Comparison of ENCODE assay signal across 7 cellular contexts in the genomic region with DNA sequence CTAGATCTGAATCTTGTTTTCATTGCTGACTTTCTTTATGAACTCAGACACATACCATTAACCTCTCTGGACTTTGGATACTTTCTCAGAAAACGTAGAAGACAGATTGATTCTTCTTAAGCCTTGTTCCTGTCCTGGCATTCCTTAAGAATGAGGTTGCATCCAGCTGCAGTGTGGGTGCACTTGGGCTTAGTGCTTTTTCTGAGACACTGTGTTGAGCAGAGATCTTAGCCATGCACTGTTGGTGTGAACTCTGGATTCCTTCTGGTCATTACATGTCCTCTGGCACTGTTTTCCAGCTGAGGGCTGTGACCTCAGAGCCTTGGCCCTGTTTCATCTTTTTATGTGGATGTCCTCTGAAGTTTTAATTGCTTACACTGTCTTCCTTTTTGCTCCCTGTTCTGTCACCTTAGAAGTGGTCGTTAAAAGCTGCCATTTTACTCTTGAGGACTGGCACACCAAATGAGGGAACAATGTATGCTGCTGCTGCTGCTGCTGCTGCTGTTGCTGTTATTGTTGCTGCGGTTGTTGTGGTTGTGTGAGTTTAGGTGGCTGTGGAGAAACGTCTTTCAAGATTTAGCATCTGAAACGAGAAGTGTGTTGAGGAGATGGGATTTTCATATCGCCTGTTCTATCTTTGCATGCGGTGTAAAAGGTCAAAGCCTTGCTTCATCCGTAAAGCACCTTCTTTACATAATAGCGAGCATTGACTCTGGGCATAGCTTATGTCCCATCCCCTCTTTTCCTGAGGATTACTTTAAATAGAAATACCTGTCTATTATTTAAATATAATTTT.
A peak's percentile ranks its signal among the peaks of the same experiment; 100 is the strongest.
DNase-seq lines count a peak whose midpoint lies in the region; ATAC-seq and TF ChIP-seq lines count a peak whose summit lies in the region.
"Not testable (repeated sequence)": the region's sequence is repeated elsewhere in the genome, so short reads cannot be mapped to it uniquely, and the experiment has no call there.

No MANE protein-coding gene starts in this region.

- not testable (repeated sequence) for H3K4me3 Mint-ChIP-seq in neural progenitor cell

- H3K27me3 ChIP-seq in neural progenitor cell = not testable (repeated sequence)

- H3K79me2 ChIP-seq in neural progenitor cell (ENCODE audit: low read depth) = not testable (repeated sequence)

- H3K27me3 Mint-ChIP-seq in neural progenitor cell (ENCODE audit: insufficient read depth, low read depth) = not testable (repeated sequence)

- H3K9me3 Mint-ChIP-seq in neural progenitor cell = not testable (repeated sequence)

- not testable (repeated sequence) for TF ChIP-seq POLR2A in GM18505 (IDR thresholded peaks at IDR 0.05; ENCODE audit: borderline replicate concordance, extremely low read depth, insufficient read depth, insufficient read length)

- H3K36me3 ChIP-seq in neural progenitor cell = not testable (repeated sequence)

- TF ChIP-seq CTCF in neural progenitor cell (IDR thresholded peaks at IDR 0.05) = not testable (repeated sequence)

- H3K4me2 ChIP-seq in neural progenitor cell = not testable (repeated sequence)

- H3F3A ChIP-seq in neural progenitor cell (ENCODE audit: low read depth) = not testable (repeated sequence)

- not testable (repeated sequence) for H2AFZ ChIP-seq in neural progenitor cell (replicated peaks)

- H3K9ac ChIP-seq in neural progenitor cell = not testable (repeated sequence)

- H4K20me1 ChIP-seq in neural progenitor cell (ENCODE audit: low read depth) = not testable (repeated sequence)

- H3K27ac Mint-ChIP-seq in neural progenitor cell = peak overlapping the region; percentile 58

- peak; percentile 5 for DNase-seq in HT1080 (ENCODE audit: low read depth)
- DNase-seq in NOMO-1 treated with DMSO at 0.1 percent for 48 hours (lab: John Stamatoyannopoulos, UW; ENCODE audit: unreplicated experiment) = peak; percentile 57
- DNase-seq in left kidney (ENCODE audit: low read depth, low spot score) = peak; percentile 41
- peak; percentile 11 for DNase-seq in neural progenitor cell (ENCODE audit: low spot score)

- not testable (repeated sequence) for H3K4me3 ChIP-seq in neural progenitor cell

- H3K27ac ChIP-seq in neural progenitor cell = not testable (repeated sequence)

- H3K36me3 Mint-ChIP-seq in neural progenitor cell = not testable (repeated sequence)

- not testable (repeated sequence) for H3K9me3 ChIP-seq in neural progenitor cell (ENCODE audit: low read depth)

- H3K4me1 Mint-ChIP-seq in neural progenitor cell = peaks cover 17% of the 10 kb centered on the region

- ATAC-seq in GM18505 (IDR thresholded peaks at IDR 0.05; ENCODE audit: unreplicated experiment) (peak; percentile 42), GM21526 (IDR thresholded peaks at IDR 0.05; ENCODE audit: low FRiP score, unreplicated experiment) (peak; percentile 80), HG02870 (IDR thresholded peaks at IDR 0.05; ENCODE audit: unreplicated experiment) (peak; percentile 69)

- H3K4me1 ChIP-seq in neural progenitor cell = not testable (repeated sequence)

Comparison
In these comparisons a context has a peak if more than half of its experiments do, and no peak if none do; other contexts are left out.
1. DNase-seq: peak in every context shown above with its lines; median percentile 57 in NOMO-1 treated with DMSO at 0.1 percent for 48 hours; 41 in left kidney; 11 in neural progenitor cell; 5 in HT1080.